ENCODE assay signal across 27 cellular contexts in the genomic region with DNA sequence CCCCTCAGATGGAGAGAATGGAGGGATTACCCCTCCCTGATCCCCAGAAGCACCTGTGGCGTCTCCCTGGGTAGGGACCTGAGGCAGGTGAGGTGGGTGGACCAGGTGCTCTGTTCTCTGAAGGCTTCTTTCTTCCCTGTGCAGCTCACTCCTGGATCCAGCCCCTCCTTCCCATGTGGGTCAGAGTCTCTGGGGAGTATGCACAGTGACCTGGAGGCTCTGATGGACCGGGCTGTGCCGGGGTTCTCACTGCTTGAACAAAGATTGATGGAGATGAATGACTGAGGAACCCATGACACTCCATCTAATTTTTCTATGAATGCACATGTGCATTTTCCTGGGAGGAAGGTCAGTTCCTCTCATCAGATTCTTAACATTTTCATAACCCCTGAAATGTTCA.
"Had no signal": no experiment of that assay in that cellular context is flagged by ENCODE, and none has a peak within 500 bp of the region (broad histone marks: within the 10 kb centered on the region; RNA-seq: fewer than 3 reads in every experiment).

No MANE protein-coding gene starts in this region.

- DNase-seq: colonic mucosa; effector CD8-positive, alpha-beta T cell; endodermal cell; foreskin fibroblast; gastrocnemius medialis; heart left ventricle; hippocampal formation; left ventricle myocardium superior; lower lobe of right lung; natural killer cell; occipital lobe; pancreas; stimulated activated CD4-positive, alpha-beta T cell treated with anti-CD3 and anti-CD28 coated beads, Interleukin-15, amount 100 ng/mL, for 24 hours; stimulated activated CD4-positive, alpha-beta T cell treated with anti-CD3 and anti-CD28 coated beads, Interleukin-4, amount 100 ng/mL, for 1 hour; stimulated activated CD8-positive, alpha-beta memory T cell treated with anti-CD3 and anti-CD28 coated beads, Interleukin-4, amount 100 ng/mL, for 48 hours; stimulated activated naive CD4-positive, alpha-beta T cell; stimulated activated naive CD8-positive, alpha-beta T cell treated with anti-CD3 and anti-CD28 coated beads, Interleukin-15, amount 100 ng/mL, for 72 hours; thyroid gland; trophoblast cell had no signal

- ATAC-seq: esophagus mucosa; gastrocnemius medialis; heart left ventricle; left ventricle myocardium superior; lower lobe of right lung; natural killer cell; pancreas; right lobe of liver; stimulated activated naive CD8-positive, alpha-beta T cell treated with anti-CD3 and anti-CD28 coated beads, Interleukin-15, amount 100 ng/mL, for 72 hours had no signal

- H3K27ac Mint-ChIP-seq: dendritic cell treated with granulocyte-macrophage colony-stimulating factor and Interleukin-4, amounts not matched to agents 40 ng/mL and 50 ng/mL, for 4 days; endodermal cell; natural killer cell; progenitor cell of endocrine pancreas; stimulated activated naive CD8-positive, alpha-beta T cell treated with anti-CD3 and anti-CD28 coated beads, Interleukin-15, amount 100 ng/mL, for 72 hours had no signal

- H3K36me3 ChIP-seq: colonic mucosa, gastrocnemius medialis, heart left ventricle, lower lobe of right lung, pancreas, right lobe of liver, thyroid gland had no signal

- H3K9me3 ChIP-seq: colonic mucosa, gastrocnemius medialis, lower lobe of right lung, pancreas, right lobe of liver, thyroid gland had no signal

- H3K4me1 ChIP-seq: colonic mucosa, gastrocnemius medialis, heart left ventricle, lower lobe of right lung, pancreas, right lobe of liver, thyroid gland had no signal

- H3K36me3 Mint-ChIP-seq: natural killer cell had no signal

- H3K27me3 ChIP-seq: colonic mucosa, gastrocnemius medialis, pancreas, right lobe of liver, thyroid gland had no signal

- H3K4me3 Mint-ChIP-seq: central memory CD8-positive, alpha-beta T cell; dendritic cell treated with granulocyte-macrophage colony-stimulating factor and Interleukin-4, amounts not matched to agents 40 ng/mL and 50 ng/mL, for 4 days; endodermal cell; natural killer cell; stimulated activated naive CD8-positive, alpha-beta T cell treated with anti-CD3 and anti-CD28 coated beads, Interleukin-15, amount 100 ng/mL, for 72 hours had no signal

- H3K4me3 ChIP-seq: colonic mucosa, gastrocnemius medialis, heart left ventricle, lower lobe of right lung, pancreas, right lobe of liver, thyroid gland had no signal

- H3K4me1 Mint-ChIP-seq: central memory CD8-positive, alpha-beta T cell; endodermal cell; natural killer cell; stimulated activated naive CD8-positive, alpha-beta T cell treated with anti-CD3 and anti-CD28 coated beads, Interleukin-15, amount 100 ng/mL, for 72 hours had no signal

- H3K27ac ChIP-seq: colonic mucosa, epithelial cell of prostate, gastrocnemius medialis, heart left ventricle, lower lobe of right lung, pancreas, right lobe of liver, thyroid gland had no signal

- H3K27me3 Mint-ChIP-seq: dendritic cell treated with granulocyte-macrophage colony-stimulating factor and Interleukin-4, amounts not matched to agents 40 ng/mL and 50 ng/mL, for 4 days; stimulated activated naive CD8-positive, alpha-beta T cell treated with anti-CD3 and anti-CD28 coated beads, Interleukin-15, amount 100 ng/mL, for 72 hours had no signal

- FAIRE-seq: islet of Langerhans, pancreas, urothelium cell line had no signal
